In genomic region chr12:6943387-6943718, GRCh38 we compare ENCODE assay signal across 8 cellular contexts. TPM values are rescaled to one million over a fixed set of nuclear protein-coding genes. Genes with fewer than 3 reads are reported as not detected.
DNase-seq lines count a peak whose midpoint lies in the region; ATAC-seq and TF ChIP-seq lines count a peak whose summit lies in the region.

No MANE protein-coding gene starts in this region.

- H3K4me1 ChIP-seq in spleen, result peaks cover 42 to 80% (median 68%) of the 10 kb centered on the region in 6 donors

- H3K27me3 ChIP-seq in AG04450 (ENCODE audit: control insufficient read depth, insufficient read depth, low read length) (no peaks in the 10 kb centered on the region), kidney epithelial cell (ENCODE audit: control insufficient read depth, insufficient read depth, low read length) (no peaks in the 10 kb centered on the region), spleen (replicated peaks in 1 of 7) (no peaks in the 10 kb centered on the region)

- POLR2A ChIA-PET in AG04450 (lab: Yijun Ruan, JAX), result interaction anchor here (0.7 to 4.2 kb wide), 13 partner anchors 14 to 165 kb away, joined by 3 to 36 read pairs (median 9); partner anchors contain the start of genes ATN1, C1RL, CDCA3 and SPSB2

- DNase-seq in AG04450 (ENCODE audit: low read depth, low spot score), result peak; percentile 83
- DNase-seq in NCI-H345 (lab: John Stamatoyannopoulos, UW), result peak; percentile 90
- DNase-seq in activated CD4-positive, CD25-positive, alpha-beta regulatory T cell (lab: John Stamatoyannopoulos, UW), result peak; percentile 33 to 61 (median 52)
- DNase-seq in kidney epithelial cell (ENCODE audit: low read depth), result peak; percentile 70
- DNase-seq in spleen, result peak; percentile 92

- H3K9me3 ChIP-seq in AG04450 (ENCODE audit: control insufficient read depth, insufficient read depth, low read length), result no peaks in the 10 kb centered on the region; the same call in 1 of the 2 replicates
- no peaks in the 10 kb centered on the region for H3K9me3 ChIP-seq in spleen

- WGBS in spleen, 5 donors, result 1 to 2% (median 1%) methylated on average over 13 of the region's 13 CpGs

- H3K27ac ChIP-seq in AG04450 (ENCODE audit: low read depth, low read length) (peak overlapping the region; percentile 94), cingulate gyrus (ENCODE audit: low read depth, low read length) (peak overlapping the region; percentile 95), spleen (peak overlapping the region; percentile 92 to 99 (median 96))

- H3K4me3 ChIP-seq in AG04450 (ENCODE audit: low read depth, low read length), result peak overlapping the region; percentile 79
- no peak overlapping the region for H3K4me3 ChIP-seq in kidney epithelial cell (ENCODE audit: low read depth, low read length)
- peak overlapping the region in 6 of 8 donors; percentile 62 to 81 (median 74) for H3K4me3 ChIP-seq in spleen

- TF ChIP-seq CTCF in AG04450 (IDR thresholded peaks at IDR 0.05; ENCODE audit: low read depth, low read length), result no peak
- TF ChIP-seq CTCF in kidney epithelial cell (IDR thresholded peaks at IDR 0.05; ENCODE audit: insufficient read depth, low read length, poor library complexity, severe bottlenecking), result no peak
- TF ChIP-seq CTCF in spleen (IDR thresholded peaks at IDR 0.05 in 8 of 11, conservative IDR thresholded peaks at IDR 0.05 in 3 of 11), result no peak

- intact Hi-C loops in spleen (cut with DNase I; ENCODE audit: low total_unique reads), result loop anchor here (10.0 kb wide), 1 partner anchor 171 kb away; no protein-coding TSS in a partner anchor

- CTCF ChIA-PET in AG04450 (lab: Charles Lee), result interaction anchor here (0.9 to 2.4 kb wide), 5 partner anchors 19 to 169 kb away, joined by 3 to 19 read pairs (median 4); no protein-coding TSS in a partner anchor

- peaks cover 3% of the 10 kb centered on the region for H3K36me3 ChIP-seq in kidney epithelial cell (ENCODE audit: control insufficient read depth, insufficient read depth, low read length)
- H3K36me3 ChIP-seq in spleen, result peaks cover 0 to 30% (median 4%) of the 10 kb centered on the region in 6 donors

- TF ChIP-seq POLR2A in spleen (IDR thresholded peaks at IDR 0.05), result no peak

- peak; percentile 22 for ATAC-seq in GM19023 (IDR thresholded peaks at IDR 0.05; ENCODE audit: unreplicated experiment)
- peak; percentile 29 for ATAC-seq in HG03280 (IDR thresholded peaks at IDR 0.05; ENCODE audit: unreplicated experiment)

RNA-seq across cellular contexts. Expression of gene RNU7-1, which starts 0.3 kb away (rescaled TPM):
- polyA plus RNA-seq in AG04450 (2011; rRNA removed) (not detected in 2 replicates), spleen (not detected)
- not detected in 2 replicates for polyA minus RNA-seq in AG04450 (2011; rRNA and poly(A)+ RNA removed)
- total RNA-seq in kidney epithelial cell (not detected in 2 replicates), spleen (not detected)

RNA-seq across cellular contexts. Expression of gene C12orf57, which starts 0.5 kb away (rescaled TPM):
- polyA plus RNA-seq in AG04450 (2011; rRNA removed), result 359 and 425 TPM in 2 replicates
- 60.0 and 73.9 TPM in 2 replicates for polyA minus RNA-seq in AG04450 (2011; rRNA and poly(A)+ RNA removed)
- 216 and 236 TPM in 2 replicates for total RNA-seq in kidney epithelial cell
- total RNA-seq in spleen, result 100 to 1,000 TPM in 6 of 7 donors, 10 to 100 TPM in 1; 79.2 to 364 (median 116) TPM
- polyA plus RNA-seq in spleen, result 100 to 1,000 TPM; 181 to 323 (median 242) TPM

RNA-seq across cellular contexts. Expression of gene PTPN6, which starts 7.8 kb away (rescaled TPM):
- 0.07 and 0.10 TPM in 2 replicates for polyA plus RNA-seq in AG04450 (2011; rRNA removed)
- 0.56 TPM in 1 of 2 replicates, not detected in the other for polyA minus RNA-seq in AG04450 (2011; rRNA and poly(A)+ RNA removed)
- 17.0 and 31.3 TPM in 2 replicates for total RNA-seq in kidney epithelial cell
- total RNA-seq in spleen, result 100 to 1,000 TPM; 314 to 431 (median 423) TPM
- polyA plus RNA-seq in spleen, result 100 to 1,000 TPM; 398 to 713 (median 604) TPM

RNA-seq across cellular contexts. Expression of gene ATN1, which starts 15.6 kb away (rescaled TPM):
- polyA plus RNA-seq in AG04450 (2011; rRNA removed), result 11.2 and 21.4 TPM in 2 replicates
- 16.8 and 19.8 TPM in 2 replicates for polyA minus RNA-seq in AG04450 (2011; rRNA and poly(A)+ RNA removed)
- total RNA-seq in kidney epithelial cell, result 32.7 and 38.6 TPM in 2 replicates
- 100 to 1,000 TPM in 1 of 7 donors, 10 to 100 TPM in 6; 64.7 to 112 (median 81.7) TPM for total RNA-seq in spleen
- polyA plus RNA-seq in spleen, result 10 to 100 TPM; 10.1 to 42.0 (median 21.4) TPM

RNA-seq across cellular contexts. Expression of gene PHB2, which starts 27.1 kb away (rescaled TPM):
- polyA plus RNA-seq in AG04450 (2011; rRNA removed) (242 and 255 TPM in 2 replicates), spleen (100 to 1,000 TPM; 166 to 199 (median 177) TPM)
- 137 and 161 TPM in 2 replicates for polyA minus RNA-seq in AG04450 (2011; rRNA and poly(A)+ RNA removed)
- total RNA-seq in kidney epithelial cell (360 and 474 TPM in 2 replicates), spleen (100 to 1,000 TPM; 127 to 143 (median 133) TPM)
